In genomic region chr5:87398981-87399616, GRCh38 we compare ENCODE assay signal across 18 cellular contexts. TPM values are rescaled to one million over a fixed set of nuclear protein-coding genes. Genes with fewer than 3 reads are reported as not detected.
DNase-seq lines count a peak whose midpoint lies in the region; ATAC-seq and TF ChIP-seq lines count a peak whose summit lies in the region.
"Had no signal": no experiment of that assay in that cellular context is flagged by ENCODE, and none has a peak within 500 bp of the region (broad histone marks: within the 10 kb centered on the region; RNA-seq: fewer than 3 reads in every experiment).

No MANE protein-coding gene starts in this region.

- peak overlapping the region; percentile 30 for H3K27ac Mint-ChIP-seq in activated naive CD4-positive, alpha-beta T cell treated with anti-CD3 and anti-CD28 coated beads for 36 hours
- H3K27ac Mint-ChIP-seq in T-helper 17 cell (peak overlapping the region; percentile 54), immature natural killer cell (peak overlapping the region in 4 of 6 donors; percentile 24 to 64 (median 54))
- peak overlapping the region; percentile 65 for H3K27ac Mint-ChIP-seq in stimulated activated naive B cell treated with anti-CD40 and anti-IgM and Interleukin-4, amounts not matched to agents 10 μg/mL and 1 μg/mL and 100 μg/mL, for 72 hours
- H3K27ac Mint-ChIP-seq in activated T-helper 1 cell treated with anti-CD3 and anti-CD28 coated beads, Interleukin-12 subunit alpha, Interleukin-12 subunit beta, Interleukin-2, Interleukin-4 antibody, amounts not matched to agents 30 ng/mL and 10 ng/mL and 1 ng/mL, durations not matched to agents 14 hours and 24 hours and 36 hours = no peak overlapping the region
- H3K27ac Mint-ChIP-seq: stimulated activated memory B cell treated with anti-CD40 and anti-IgM and Interleukin-4, amounts not matched to agents 10 μg/mL and 1 μg/mL and 100 μg/mL, for 72 hours had no signal

- no peak for DNase-seq in activated naive CD4-positive, alpha-beta T cell treated with anti-CD3 and anti-CD28 coated beads for 36 hours
- DNase-seq in activated naive CD4-positive, alpha-beta T cell treated with Interleukin-2 at 50 U/mL for 16 hours = no peak
- DNase-seq in T-helper 17 cell (no peak), immature natural killer cell (no peak), stomach (no peak), globus pallidus (ENCODE audit: low spot score) (no peak)
- DNase-seq in stimulated activated naive B cell treated with anti-CD40 and anti-IgM and Interleukin-4, amounts not matched to agents 10 μg/mL and 1 μg/mL and 100 μg/mL, for 72 hours = no peak
- no peak for DNase-seq in activated T-helper 1 cell treated with anti-CD3 and anti-CD28 coated beads, Interleukin-12 subunit alpha, Interleukin-12 subunit beta, Interleukin-2, Interleukin-4 antibody, amounts not matched to agents 30 ng/mL and 10 ng/mL and 1 ng/mL, durations not matched to agents 14 hours and 24 hours and 36 hours (ENCODE audit: low spot score)
- DNase-seq: activated gamma-delta T cell treated with Interleukin-2 at 50 U/mL for 16 hours, Caco-2, hippocampal formation, kidney glomerular epithelial cell, NCI-H774, SW 1271 had no signal

- H3K27me3 ChIP-seq in stomach = no peaks in the 10 kb centered on the region

- no peak for TF ChIP-seq EP300 in stomach (IDR thresholded peaks at IDR 0.05)

- H3K36me3 Mint-ChIP-seq in activated naive CD4-positive, alpha-beta T cell treated with anti-CD3 and anti-CD28 coated beads for 36 hours (ENCODE audit: low read depth) = peaks cover 42% of the 10 kb centered on the region
- H3K36me3 Mint-ChIP-seq in T-helper 17 cell (ENCODE audit: low read depth) (peaks cover 5% of the 10 kb centered on the region), immature natural killer cell (peaks cover 23 to 46% (median 26%) of the 10 kb centered on the region in 3 donors)
- peaks cover 36 to 44% of the 10 kb centered on the region in 2 donors for H3K36me3 Mint-ChIP-seq in stimulated activated naive B cell treated with anti-CD40 and anti-IgM and Interleukin-4, amounts not matched to agents 10 μg/mL and 1 μg/mL and 100 μg/mL, for 72 hours
- H3K36me3 Mint-ChIP-seq in activated T-helper 1 cell treated with anti-CD3 and anti-CD28 coated beads, Interleukin-12 subunit alpha, Interleukin-12 subunit beta, Interleukin-2, Interleukin-4 antibody, amounts not matched to agents 30 ng/mL and 10 ng/mL and 1 ng/mL, durations not matched to agents 14 hours and 24 hours and 36 hours (ENCODE audit: low read depth) = peaks cover 41% of the 10 kb centered on the region

- peaks cover 0 to 37% (median 12%) of the 10 kb centered on the region in 4 donors for H3K4me1 ChIP-seq in stomach

- no peak for TF ChIP-seq POLR2A in stomach (IDR thresholded peaks at IDR 0.05)

- peak overlapping the region in 2 of 5 donors; percentile 15 to 45 for H3K27ac ChIP-seq in stomach
- H3K27ac ChIP-seq: skin epidermis, VCaP had no signal

- no peak overlapping the region for H3K4me3 Mint-ChIP-seq in activated naive CD4-positive, alpha-beta T cell treated with anti-CD3 and anti-CD28 coated beads for 36 hours
- H3K4me3 Mint-ChIP-seq in T-helper 17 cell = peak overlapping the region; percentile 56
- peak overlapping the region in 1 of 5 donors; percentile 20 for H3K4me3 Mint-ChIP-seq in immature natural killer cell
- no peak overlapping the region for H3K4me3 Mint-ChIP-seq in stimulated activated naive B cell treated with anti-CD40 and anti-IgM and Interleukin-4, amounts not matched to agents 10 μg/mL and 1 μg/mL and 100 μg/mL, for 72 hours
- H3K4me3 Mint-ChIP-seq in activated T-helper 1 cell treated with anti-CD3 and anti-CD28 coated beads, Interleukin-12 subunit alpha, Interleukin-12 subunit beta, Interleukin-2, Interleukin-4 antibody, amounts not matched to agents 30 ng/mL and 10 ng/mL and 1 ng/mL, durations not matched to agents 14 hours and 24 hours and 36 hours = no peak overlapping the region
- H3K4me3 Mint-ChIP-seq: brain; stimulated activated memory B cell treated with anti-CD40 and anti-IgM and Interleukin-4, amounts not matched to agents 10 μg/mL and 1 μg/mL and 100 μg/mL, for 72 hours had no signal

- no peaks in the 10 kb centered on the region for H3K9me3 Mint-ChIP-seq in activated naive CD4-positive, alpha-beta T cell treated with anti-CD3 and anti-CD28 coated beads for 36 hours
- H3K9me3 Mint-ChIP-seq in immature natural killer cell = peaks cover 0 to 2% (median 0%) of the 10 kb centered on the region in 6 donors
- no peaks in the 10 kb centered on the region for H3K9me3 Mint-ChIP-seq in stimulated activated naive B cell treated with anti-CD40 and anti-IgM and Interleukin-4, amounts not matched to agents 10 μg/mL and 1 μg/mL and 100 μg/mL, for 72 hours
- H3K9me3 Mint-ChIP-seq in activated T-helper 1 cell treated with anti-CD3 and anti-CD28 coated beads, Interleukin-12 subunit alpha, Interleukin-12 subunit beta, Interleukin-2, Interleukin-4 antibody, amounts not matched to agents 30 ng/mL and 10 ng/mL and 1 ng/mL, durations not matched to agents 14 hours and 24 hours and 36 hours = no peaks in the 10 kb centered on the region
- H3K9me3 Mint-ChIP-seq: stimulated activated memory B cell treated with anti-CD40 and anti-IgM and Interleukin-4, amounts not matched to agents 10 μg/mL and 1 μg/mL and 100 μg/mL, for 72 hours had no signal

- no peak for TF ChIP-seq CTCF in stomach (IDR thresholded peaks at IDR 0.05)

- 84 to 93% (median 91%) methylated on average over 5 of the region's 5 CpGs for WGBS in stomach, 5 donors

- intact Hi-C loops in activated naive CD4-positive, alpha-beta T cell treated with anti-CD3 and anti-CD28 coated beads for 36 hours (cut with micrococcal nuclease) = no loop called here
- intact Hi-C loops in stomach (cut with DNase I; ENCODE audit: low total_unique reads) = no loop called here
- intact Hi-C loops in activated T-helper 1 cell treated with anti-CD3 and anti-CD28 coated beads, Interleukin-12 subunit alpha, Interleukin-12 subunit beta, Interleukin-2, Interleukin-4 antibody, amounts not matched to agents 30 ng/mL and 10 ng/mL and 1 ng/mL, durations not matched to agents 14 hours and 24 hours and 36 hours (cut with micrococcal nuclease) = no loop called here

- H3K27me3 Mint-ChIP-seq in activated naive CD4-positive, alpha-beta T cell treated with anti-CD3 and anti-CD28 coated beads for 36 hours (ENCODE audit: low read depth) = no peaks in the 10 kb centered on the region
- H3K27me3 Mint-ChIP-seq in T-helper 17 cell (no peaks in the 10 kb centered on the region), immature natural killer cell (ENCODE audit: low read depth in 3 of 3) (peaks cover 0 to 12% (median 0%) of the 10 kb centered on the region in 3 donors)
- H3K27me3 Mint-ChIP-seq in stimulated activated naive B cell treated with anti-CD40 and anti-IgM and Interleukin-4, amounts not matched to agents 10 μg/mL and 1 μg/mL and 100 μg/mL, for 72 hours = no peaks in the 10 kb centered on the region
- H3K27me3 Mint-ChIP-seq in activated T-helper 1 cell treated with anti-CD3 and anti-CD28 coated beads, Interleukin-12 subunit alpha, Interleukin-12 subunit beta, Interleukin-2, Interleukin-4 antibody, amounts not matched to agents 30 ng/mL and 10 ng/mL and 1 ng/mL, durations not matched to agents 14 hours and 24 hours and 36 hours (ENCODE audit: insufficient read depth) = no peaks in the 10 kb centered on the region
- H3K27me3 Mint-ChIP-seq: stimulated activated memory B cell treated with anti-CD40 and anti-IgM and Interleukin-4, amounts not matched to agents 10 μg/mL and 1 μg/mL and 100 μg/mL, for 72 hours had no signal

- CTCF ChIA-PET in activated naive CD4-positive, alpha-beta T cell treated with anti-CD3 and anti-CD28 coated beads for 36 hours (lab: Charles Lee) = interaction anchor here (0.6 to 3.3 kb wide), 10 partner anchors 9 to 518 kb away, joined by 3 to 29 read pairs (median 4); partner anchors contain the start of gene CCNH

- H3K36me3 ChIP-seq in stomach = peaks cover 34 to 98% (median 91%) of the 10 kb centered on the region in 4 donors

- H3K9me3 ChIP-seq in T-helper 17 cell (ENCODE audit: control insufficient read depth, low read length, poor library complexity, severe bottlenecking) (no peaks in the 10 kb centered on the region), stomach (no peaks in the 10 kb centered on the region)
- H3K9me3 ChIP-seq: Caco-2 had no signal

- ATAC-seq in T-helper 17 cell = no peak
- no peak for ATAC-seq in stimulated activated naive B cell treated with anti-CD40 and anti-IgM and Interleukin-4, amounts not matched to agents 10 μg/mL and 1 μg/mL and 100 μg/mL, for 72 hours (replicated peaks)
- ATAC-seq: stimulated activated memory B cell treated with anti-CD40 and anti-IgM and Interleukin-4, amounts not matched to agents 10 μg/mL and 1 μg/mL and 100 μg/mL, for 72 hours had no signal

- no peak overlapping the region for H3K4me3 ChIP-seq in stomach
- H3K4me3 ChIP-seq: skin epidermis had no signal

- H3K4me1 Mint-ChIP-seq in activated naive CD4-positive, alpha-beta T cell treated with anti-CD3 and anti-CD28 coated beads for 36 hours (ENCODE audit: low read depth) = peaks cover 28% of the 10 kb centered on the region
- H3K4me1 Mint-ChIP-seq in T-helper 17 cell (peaks cover 27% of the 10 kb centered on the region), immature natural killer cell (peaks cover 11 to 22% of the 10 kb centered on the region in 2 donors)
- H3K4me1 Mint-ChIP-seq in stimulated activated naive B cell treated with anti-CD40 and anti-IgM and Interleukin-4, amounts not matched to agents 10 μg/mL and 1 μg/mL and 100 μg/mL, for 72 hours = peaks cover 6 to 7% of the 10 kb centered on the region in 2 donors
- H3K4me1 Mint-ChIP-seq in activated T-helper 1 cell treated with anti-CD3 and anti-CD28 coated beads, Interleukin-12 subunit alpha, Interleukin-12 subunit beta, Interleukin-2, Interleukin-4 antibody, amounts not matched to agents 30 ng/mL and 10 ng/mL and 1 ng/mL, durations not matched to agents 14 hours and 24 hours and 36 hours (ENCODE audit: low read depth) = peaks cover 17% of the 10 kb centered on the region
- H3K4me1 Mint-ChIP-seq: stimulated activated memory B cell treated with anti-CD40 and anti-IgM and Interleukin-4, amounts not matched to agents 10 μg/mL and 1 μg/mL and 100 μg/mL, for 72 hours had no signal

RNA-seq across cellular contexts. Expression of gene CCNH, which starts 13.6 kb away (rescaled TPM):
- 10 to 100 TPM; 58.1 to 61.6 TPM for total RNA-seq in activated naive CD4-positive, alpha-beta T cell treated with anti-CD3 and anti-CD28 coated beads for 36 hours
- total RNA-seq in T-helper 17 cell (100 to 1,000 TPM; 294 to 337 TPM), stomach (100 to 1,000 TPM in 4 of 5 donors, 10 to 100 TPM in 1; 84.0 to 219 (median 180) TPM)
- polyA plus RNA-seq in immature natural killer cell (10 to 100 TPM; 64.0 to 85.7 (median 68.2) TPM), stomach (10 to 100 TPM; 30.4 to 46.9 (median 32.8) TPM)
- total RNA-seq in activated T-helper 1 cell treated with anti-CD3 and anti-CD28 coated beads, Interleukin-12 subunit alpha, Interleukin-12 subunit beta, Interleukin-2, Interleukin-4 antibody, amounts not matched to agents 30 ng/mL and 10 ng/mL and 1 ng/mL, durations not matched to agents 14 hours and 24 hours and 36 hours = 77.6 and 80.9 TPM in 2 replicates
